Comparison of ENCODE assay signal across 18 cellular contexts in the genomic region with DNA sequence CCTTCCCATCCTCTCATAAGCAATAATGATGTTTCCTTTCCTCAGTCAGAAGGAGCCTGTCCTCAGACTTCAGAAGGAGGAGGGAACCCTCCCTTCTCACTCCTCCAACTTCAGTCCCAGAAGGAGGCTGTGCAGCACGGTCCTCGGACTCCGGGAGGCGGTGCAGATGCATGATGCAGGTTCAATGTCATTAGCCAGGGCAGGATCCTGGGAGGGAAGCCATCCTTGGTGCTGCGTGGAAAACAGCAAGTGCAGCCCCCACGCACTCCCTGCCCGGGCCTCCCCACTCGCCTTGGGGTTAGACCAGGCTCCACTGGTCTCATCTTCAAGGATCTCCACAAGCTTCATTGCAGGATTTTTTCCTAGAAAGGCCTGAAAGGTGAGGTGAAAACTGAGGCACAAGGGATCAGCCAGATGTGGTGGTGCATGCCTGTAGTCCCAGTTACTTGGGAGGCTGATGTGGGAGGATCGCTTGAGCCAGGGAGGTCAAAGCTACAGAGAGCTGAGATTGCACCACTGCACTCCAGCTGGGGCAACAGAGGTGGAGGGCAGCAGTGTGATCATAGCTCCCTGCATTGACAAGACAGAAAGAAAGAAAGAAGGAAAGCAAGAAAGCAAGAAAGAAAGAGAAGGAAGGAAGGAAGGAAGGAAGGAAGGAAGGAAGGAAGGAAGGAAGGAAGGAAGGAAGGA.
"Had no signal": no experiment of that assay in that cellular context is flagged by ENCODE, and none has a peak within 500 bp of the region (broad histone marks: within the 10 kb centered on the region; RNA-seq: fewer than 3 reads in every experiment).

No MANE protein-coding gene starts in this region.

- H3K27ac ChIP-seq: foreskin keratinocyte, neutrophil, right atrium auricular region, sigmoid colon, skin epidermis, suprapubic skin, transverse colon had no signal

- H3K4me1 ChIP-seq: right atrium auricular region, sigmoid colon had no signal

- H3K9me3 ChIP-seq: neutrophil, right atrium auricular region, sigmoid colon, suprapubic skin, transverse colon had no signal

- H3K27me3 ChIP-seq: foreskin keratinocyte, right atrium auricular region, sigmoid colon, suprapubic skin, transverse colon had no signal

- DNase-seq: effector CD4-positive, alpha-beta T cell; endodermal cell; erythroblast; foreskin keratinocyte; immature natural killer cell; left colon; mammary epithelial cell; naive thymus-derived CD8-positive, alpha-beta T cell; sigmoid colon; stimulated activated CD4-positive, alpha-beta T cell treated with anti-CD3 and anti-CD28 coated beads, Interleukin-12 subunit alpha, Interleukin-12 subunit beta, amount 100 ng/mL, for 4 hours; stimulated activated naive CD8-positive, alpha-beta T cell treated with anti-CD3 and anti-CD28 coated beads, Interleukin-15, Interleukin-2, amounts not matched to agents 100 U/mL and 50 U/mL, for 24 hours; transverse colon had no signal

- H3K4me3 ChIP-seq: coronary artery, right atrium auricular region, sigmoid colon, skin epidermis, suprapubic skin, transverse colon had no signal

- ATAC-seq: foreskin keratinocyte; left colon; naive thymus-derived CD8-positive, alpha-beta T cell; stimulated activated effector memory CD8-positive, alpha-beta T cell treated with anti-CD3 and anti-CD28 coated beads, Interleukin-12 subunit alpha, Interleukin-12 subunit beta, amount 100 ng/mL, for 72 hours; stimulated activated naive CD8-positive, alpha-beta T cell treated with anti-CD3 and anti-CD28 coated beads, Interleukin-15, Interleukin-2, amounts not matched to agents 100 U/mL and 50 U/mL, for 24 hours had no signal

- H3K36me3 ChIP-seq: neutrophil, right atrium auricular region, sigmoid colon, suprapubic skin, transverse colon had no signal
